Comparison of ENCODE assay signal across 1 cellular context in genomic region chr19:48258350-48258749, GRCh38.
TF ChIP-seq lines count a peak whose summit lies in the region.

No MANE protein-coding gene starts in this region.

TF ChIP-seq in K562, 482 proteins besides CTCF, POLR2A, EP300 and RAD21 (continued from another document):
- peak; percentile 50; the same call in 1 of the 2 replicates for TF ChIP-seq ZNF592 (IDR thresholded peaks at IDR 0.05)
- no peak for TF ChIP-seq RHOXF2B (CRISPR knock-in tag; conservative IDR thresholded peaks at IDR 0.05)
- no peak for TF ChIP-seq XRCC3 (IDR thresholded peaks at IDR 0.05)
- TF ChIP-seq E2F3 (CRISPR knock-in tag; IDR thresholded peaks at IDR 0.05): no peak
- TF ChIP-seq NR1H2 (CRISPR knock-in tag; IDR thresholded peaks at IDR 0.05): no peak
- no peak for TF ChIP-seq ZNF175 (CRISPR knock-in tag; IDR thresholded peaks at IDR 0.05; ENCODE audit: low read depth)
- TF ChIP-seq DIDO1 (tag; IDR thresholded peaks at IDR 0.05; ENCODE audit: low read depth): no peak
- no peak for TF ChIP-seq PCBP2 (IDR thresholded peaks at IDR 0.05; ENCODE audit: low read depth, low read length, poor library complexity, severe bottlenecking)
- TF ChIP-seq TRIM24 (IDR thresholded peaks at IDR 0.05): peak in 1 of 2 experiments; percentile 11; a peak in 1 of 4 replicates
- peak; percentile 14; the same call in 1 of the 2 replicates for TF ChIP-seq EHMT2 (IDR thresholded peaks at IDR 0.05)
- TF ChIP-seq NFYB (IDR thresholded peaks at IDR 0.05; ENCODE audit: extremely low read depth, insufficient read length): no peak
- TF ChIP-seq HDAC1 (IDR thresholded peaks at IDR 0.05): 0 out of 4 replicates have a peak, but pooled peaks of 1 of the 2 experiments have one; percentile 34
- TF ChIP-seq ZNF174 (CRISPR knock-in tag; IDR thresholded peaks at IDR 0.05): no peak
- TF ChIP-seq NR2C1 (IDR thresholded peaks at IDR 0.05): no peak
- TF ChIP-seq NR2C1 (tag; IDR thresholded peaks at IDR 0.05): peak; percentile 23; the same call in 1 of the 2 replicates
- TF ChIP-seq ATF7 (IDR thresholded peaks at IDR 0.05): no peak
- no peak for TF ChIP-seq CC2D1A (IDR thresholded peaks at IDR 0.05)
- TF ChIP-seq MEIS2 (IDR thresholded peaks at IDR 0.05; ENCODE audit: partially characterized antibody): peak; percentile 64
- TF ChIP-seq ASH1L (IDR thresholded peaks at IDR 0.05; ENCODE audit: borderline replicate concordance, low read depth, partially characterized antibody): peak; percentile 30
